In genomic region chr13:52428295-52428694, GRCh38 we compare ENCODE assay signal across 1 cellular context.
A peak's percentile ranks its signal among the peaks of the same experiment; 100 is the strongest.
TF ChIP-seq lines count a peak whose summit lies in the region.

No MANE protein-coding gene starts in this region.

TF ChIP-seq in endothelial cell of umbilical vein, 7 proteins besides CTCF, POLR2A, EP300 and RAD21:
- TF ChIP-seq JUN (IDR thresholded peaks at IDR 0.05; ENCODE audit: borderline replicate concordance, insufficient read depth, insufficient read length, low read depth) (peak; percentile 89), GATA2 (IDR thresholded peaks at IDR 0.05; ENCODE audit: insufficient read depth, insufficient read length, low read depth, low read length) (peak; percentile 98), MYC (IDR thresholded peaks at IDR 0.05; ENCODE audit: low read depth, low read length) (no peak), POLR2AphosphoS5 (IDR thresholded peaks at IDR 0.05; ENCODE audit: insufficient read depth, low read depth, low read length) (peak; percentile 92), MAX (IDR thresholded peaks at IDR 0.05; ENCODE audit: insufficient read depth, insufficient read length) (no peak), EZH2 (IDR thresholded peaks at IDR 0.05; ENCODE audit: borderline replicate concordance, low read depth, low read length, severe bottlenecking) (no peak), FOS (IDR thresholded peaks at IDR 0.05; ENCODE audit: borderline replicate concordance, insufficient read depth, low read length) (peak; percentile 76)
TF ChIP-seq in endothelial cell of umbilical vein: peak in this region for 4.
